10 cellular contexts compared by ENCODE assay signal in genomic region chr22:42855726-42856125, GRCh38. TPM values are rescaled to one million over a fixed set of nuclear protein-coding genes. Genes with fewer than 3 reads are reported as not detected.
DNase-seq lines count a peak whose midpoint lies in the region; ATAC-seq and TF ChIP-seq lines count a peak whose summit lies in the region.
"Had no signal": no experiment of that assay in that cellular context is flagged by ENCODE, and none has a peak within 500 bp of the region (broad histone marks: within the 10 kb centered on the region; RNA-seq: fewer than 3 reads in every experiment).

No MANE protein-coding gene starts in this region.

- no peak overlapping the region for H3K27ac Mint-ChIP-seq in neural progenitor cell

- H3K4me1 ChIP-seq in BLaER1 (peaks cover 52% of the 10 kb centered on the region), MM.1S (ENCODE audit: low read length) (peaks cover 3% of the 10 kb centered on the region; the same call in 1 of the 2 replicates), duodenal mucosa (ENCODE audit: control insufficient read depth in 1 of 2, insufficient read depth in 2 of 2, low read length in 2 of 2) (peaks cover 5 to 8% of the 10 kb centered on the region in 2 donors), neural progenitor cell (peaks cover 6% of the 10 kb centered on the region)

- no peaks in the 10 kb centered on the region for H3K9me3 Mint-ChIP-seq in neural progenitor cell

- H3K4me3 ChIP-seq in BLaER1 (peak overlapping the region; percentile 79), MM.1S (ENCODE audit: low read length) (peak overlapping the region; percentile 96), duodenal mucosa (ENCODE audit: low read depth in 1 of 2, low read length in 2 of 2) (peak overlapping the region; percentile 91 to 95), neural progenitor cell (peak overlapping the region; percentile 96)

- peaks cover 8% of the 10 kb centered on the region for H3K4me1 Mint-ChIP-seq in neural progenitor cell

- H3K79me2 ChIP-seq in MM.1S (ENCODE audit: low read length) (peaks cover 57% of the 10 kb centered on the region), neural progenitor cell (ENCODE audit: low read depth) (peaks cover 26% of the 10 kb centered on the region)

- H3K36me3 Mint-ChIP-seq in neural progenitor cell = peaks cover 3% of the 10 kb centered on the region

- H3K27ac ChIP-seq in BLaER1 (peak overlapping the region; percentile 80), MM.1S (ENCODE audit: low read length) (peak overlapping the region; percentile 71; the same call in 1 of the 2 replicates), duodenal mucosa (ENCODE audit: low read depth, low read length) (no peak overlapping the region), neural progenitor cell (no peak overlapping the region)

- H3F3A ChIP-seq in MM.1S (ENCODE audit: insufficient read depth, low read length) = no peaks in the 10 kb centered on the region
- peaks cover 20% of the 10 kb centered on the region for H3F3A ChIP-seq in neural progenitor cell (ENCODE audit: low read depth)

- H3K4me3 Mint-ChIP-seq in neural progenitor cell = peak overlapping the region; percentile 93

- H3K9me2 ChIP-seq in MM.1S (replicated peaks; ENCODE audit: insufficient read depth, low read length) = no peaks in the 10 kb centered on the region

- H2AFZ ChIP-seq in MM.1S (ENCODE audit: low read length) = peak overlapping the region; percentile 73; the same call in 1 of the 2 replicates
- no peak overlapping the region for H2AFZ ChIP-seq in neural progenitor cell (replicated peaks)

- peaks cover 2% of the 10 kb centered on the region for H3K27me3 Mint-ChIP-seq in neural progenitor cell (ENCODE audit: insufficient read depth, low read depth)

- H3K27me3 ChIP-seq in BLaER1 (no peaks in the 10 kb centered on the region), MM.1S (replicated peaks; ENCODE audit: insufficient read depth, low read length) (no peaks in the 10 kb centered on the region), duodenal mucosa (ENCODE audit: control insufficient read depth in 1 of 2, insufficient read depth in 2 of 2, low read length in 2 of 2) (no peaks in the 10 kb centered on the region), neural progenitor cell (peaks cover 27% of the 10 kb centered on the region)

- no peak for TF ChIP-seq CTCF in MM.1S (IDR thresholded peaks at IDR 0.05; ENCODE audit: low read length)
- TF ChIP-seq CTCF in neural progenitor cell (IDR thresholded peaks at IDR 0.05) = no peak

- H3K9me3 ChIP-seq in BLaER1 (no peaks in the 10 kb centered on the region), MM.1S (replicated peaks; ENCODE audit: insufficient read depth, low read length) (no peaks in the 10 kb centered on the region), duodenal mucosa (ENCODE audit: control insufficient read depth in 1 of 2, low read length in 2 of 2) (no peaks in the 10 kb centered on the region), neural progenitor cell (ENCODE audit: low read depth) (no peaks in the 10 kb centered on the region)

- DNase-seq in MM.1S = no peak
- DNase-seq in neural progenitor cell (ENCODE audit: low spot score) = no peak
- no peak for DNase-seq in T-helper 9 cell
- DNase-seq in DMS153 (lab: John Stamatoyannopoulos, UW) = no peak
- DNase-seq: amniotic stem cell, NCI-H1417 treated with DMSO at 0.1 percent for 48 hours had no signal

- ATAC-seq in activated CD4-positive, CD25-positive, alpha-beta regulatory T cell treated with anti-CD3 and anti-CD28 coated beads, Interleukin-2, amount 50 U/mL, for 24 hours = no peak
- no peak for ATAC-seq in GM21381 (IDR thresholded peaks at IDR 0.05; ENCODE audit: unreplicated experiment)

- H3K4me2 ChIP-seq in BLaER1 (peak overlapping the region; percentile 93), MM.1S (ENCODE audit: low read depth, low read length) (peak overlapping the region; percentile 67), neural progenitor cell (peak overlapping the region; percentile 100)

- peak overlapping the region; percentile 87 for H3K9ac ChIP-seq in BLaER1
- H3K9ac ChIP-seq in MM.1S (ENCODE audit: low read length) = peak overlapping the region; percentile 98
- peak overlapping the region; percentile 85 to 88 for H3K9ac ChIP-seq in duodenal mucosa (ENCODE audit: low read depth in 1 of 2, low read length in 2 of 2)
- H3K9ac ChIP-seq in neural progenitor cell = no peak overlapping the region

- H3K36me3 ChIP-seq in BLaER1 (peaks cover 8% of the 10 kb centered on the region), MM.1S (replicated peaks; ENCODE audit: insufficient read depth, low read length) (no peaks in the 10 kb centered on the region), duodenal mucosa (ENCODE audit: control insufficient read depth in 1 of 2, insufficient read depth in 2 of 2, low read length in 2 of 2) (no peaks in the 10 kb centered on the region), neural progenitor cell (no peaks in the 10 kb centered on the region)

- H4K20me1 ChIP-seq in BLaER1 (peaks cover 31% of the 10 kb centered on the region), MM.1S (ENCODE audit: insufficient read depth, low read length) (peaks cover 3% of the 10 kb centered on the region; the same call in 1 of the 2 replicates), neural progenitor cell (ENCODE audit: low read depth) (peaks cover 8% of the 10 kb centered on the region)

RNA-seq across cellular contexts. Expression of gene ARFGAP3, which starts 1.3 kb away (rescaled TPM):
- 41.3 and 53.9 TPM in 2 replicates for total RNA-seq in neural progenitor cell (ENCODE audit: low replicate concordance)

Comparison
In these comparisons a context has a peak if more than half of its experiments do, and no peak if none do; other contexts are left out.
1. H3K27ac ChIP-seq: peak in BLaER1 (single experiment) and MM.1S (single experiment); none in duodenal mucosa (single experiment) and neural progenitor cell (single experiment).
2. Peak in every context shown above with its lines, with median percentiles within 50 percentile points of each other: H3K4me2 ChIP-seq and H3K4me3 ChIP-seq.